1 cellular context compared by ENCODE assay signal in the genomic region with DNA sequence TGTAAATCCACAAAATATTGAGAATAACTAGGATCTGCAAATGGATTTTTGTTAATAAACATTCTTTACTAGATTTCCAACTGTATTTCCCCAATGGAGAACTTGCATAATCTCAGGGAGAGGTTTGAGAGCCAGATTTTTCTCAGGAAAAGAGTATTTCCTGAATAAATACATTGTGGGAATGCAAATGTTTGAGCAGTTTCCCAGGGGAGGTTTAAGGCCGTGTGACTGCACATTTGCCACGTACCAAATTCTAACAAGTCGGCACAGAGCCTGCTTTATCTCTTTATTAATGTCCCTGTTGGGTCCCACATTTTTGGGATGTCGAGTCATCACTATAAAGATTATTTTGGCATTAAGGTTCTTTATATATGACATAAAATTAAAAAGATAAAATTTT.
TF ChIP-seq lines count a peak whose summit lies in the region.

No MANE protein-coding gene starts in this region.

TF ChIP-seq in HepG2, 621 proteins besides CTCF, POLR2A, EP300 and RAD21 (continued from another document):
- TF ChIP-seq, protein P1, sequence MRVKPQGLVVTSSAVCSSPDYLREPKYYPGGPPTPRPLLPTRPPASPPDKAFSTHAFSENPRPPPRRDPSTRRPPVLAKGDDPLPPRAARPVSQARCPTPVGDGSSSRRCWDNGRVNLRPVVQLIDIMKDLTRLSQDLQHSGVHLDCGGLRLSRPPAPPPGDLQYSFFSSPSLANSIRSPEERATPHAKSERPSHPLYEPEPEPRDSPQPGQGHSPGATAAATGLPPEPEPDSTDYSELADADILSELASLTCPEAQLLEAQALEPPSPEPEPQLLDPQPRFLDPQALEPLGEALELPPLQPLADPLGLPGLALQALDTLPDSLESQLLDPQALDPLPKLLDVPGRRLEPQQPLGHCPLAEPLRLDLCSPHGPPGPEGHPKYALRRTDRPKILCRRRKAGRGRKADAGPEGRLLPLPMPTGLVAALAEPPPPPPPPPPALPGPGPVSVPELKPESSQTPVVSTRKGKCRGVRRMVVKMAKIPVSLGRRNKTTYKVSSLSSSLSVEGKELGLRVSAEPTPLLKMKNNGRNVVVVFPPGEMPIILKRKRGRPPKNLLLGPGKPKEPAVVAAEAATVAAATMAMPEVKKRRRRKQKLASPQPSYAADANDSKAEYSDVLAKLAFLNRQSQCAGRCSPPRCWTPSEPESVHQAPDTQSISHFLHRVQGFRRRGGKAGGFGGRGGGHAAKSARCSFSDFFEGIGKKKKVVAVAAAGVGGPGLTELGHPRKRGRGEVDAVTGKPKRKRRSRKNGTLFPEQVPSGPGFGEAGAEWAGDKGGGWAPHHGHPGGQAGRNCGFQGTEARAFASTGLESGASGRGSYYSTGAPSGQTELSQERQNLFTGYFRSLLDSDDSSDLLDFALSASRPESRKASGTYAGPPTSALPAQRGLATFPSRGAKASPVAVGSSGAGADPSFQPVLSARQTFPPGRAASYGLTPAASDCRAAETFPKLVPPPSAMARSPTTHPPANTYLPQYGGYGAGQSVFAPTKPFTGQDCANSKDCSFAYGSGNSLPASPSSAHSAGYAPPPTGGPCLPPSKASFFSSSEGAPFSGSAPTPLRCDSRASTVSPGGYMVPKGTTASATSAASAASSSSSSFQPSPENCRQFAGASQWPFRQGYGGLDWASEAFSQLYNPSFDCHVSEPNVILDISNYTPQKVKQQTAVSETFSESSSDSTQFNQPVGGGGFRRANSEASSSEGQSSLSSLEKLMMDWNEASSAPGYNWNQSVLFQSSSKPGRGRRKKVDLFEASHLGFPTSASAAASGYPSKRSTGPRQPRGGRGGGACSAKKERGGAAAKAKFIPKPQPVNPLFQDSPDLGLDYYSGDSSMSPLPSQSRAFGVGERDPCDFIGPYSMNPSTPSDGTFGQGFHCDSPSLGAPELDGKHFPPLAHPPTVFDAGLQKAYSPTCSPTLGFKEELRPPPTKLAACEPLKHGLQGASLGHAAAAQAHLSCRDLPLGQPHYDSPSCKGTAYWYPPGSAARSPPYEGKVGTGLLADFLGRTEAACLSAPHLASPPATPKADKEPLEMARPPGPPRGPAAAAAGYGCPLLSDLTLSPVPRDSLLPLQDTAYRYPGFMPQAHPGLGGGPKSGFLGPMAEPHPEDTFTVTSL (CRISPR knock-in tag; IDR thresholded peaks at IDR 0.05; ENCODE audit: borderline replicate concordance), result peak; percentile 73; the same call in 1 of the 2 replicates
- TF ChIP-seq TEAD3 (CRISPR knock-in tag; optimal IDR thresholded peaks at IDR 0.05; ENCODE audit: borderline replicate concordance), result peak; percentile 74
- peak; percentile 78; the same call in 1 of the 2 replicates for TF ChIP-seq ISL2 (CRISPR knock-in tag; IDR thresholded peaks at IDR 0.05)
- 0 out of 2 replicates have a peak, but pooled peaks have one; percentile 25 for TF ChIP-seq DPF2 (CRISPR knock-in tag; IDR thresholded peaks at IDR 0.05; ENCODE audit: borderline replicate concordance, low read depth)
- TF ChIP-seq KLF13 (CRISPR knock-in tag; IDR thresholded peaks at IDR 0.05), result no peak
- no peak for TF ChIP-seq ZNF282 (IDR thresholded peaks at IDR 0.05; ENCODE audit: partially characterized antibody)
- TF ChIP-seq ERF (CRISPR knock-in tag; IDR thresholded peaks at IDR 0.05), result peak; percentile 49
- TF ChIP-seq PHF21A (CRISPR knock-in tag; IDR thresholded peaks at IDR 0.05), result peak; percentile 62; the same call in 1 of the 2 replicates
- TF ChIP-seq ZBTB20 (CRISPR knock-in tag; IDR thresholded peaks at IDR 0.05; ENCODE audit: borderline replicate concordance, low read depth), result peak; percentile 57; the same call in 1 of the 2 replicates
- 0 out of 2 replicates have a peak, but pooled peaks have one; percentile 47 for TF ChIP-seq ATF1 (CRISPR knock-in tag; IDR thresholded peaks at IDR 0.05)
- TF ChIP-seq NFIC (IDR thresholded peaks at IDR 0.05; ENCODE audit: low read length), result peak; percentile 61; the same call in 1 of the 2 replicates
- 0 out of 2 replicates have a peak, but pooled peaks have one; percentile 57 for TF ChIP-seq TEF (CRISPR knock-in tag; IDR thresholded peaks at IDR 0.05)
- peak; percentile 18; the same call in 1 of the 2 replicates for TF ChIP-seq CEBPB (IDR thresholded peaks at IDR 0.05; ENCODE audit: borderline replicate concordance, low read depth, low read length)
- TF ChIP-seq SAP130 (CRISPR knock-in tag; IDR thresholded peaks at IDR 0.05; ENCODE audit: low read depth), result peak; percentile 65
- peak; percentile 8; the same call in 1 of the 2 replicates for TF ChIP-seq POLR2AphosphoS5 (IDR thresholded peaks at IDR 0.05; ENCODE audit: low read depth, low read length)
- TF ChIP-seq POGZ (CRISPR knock-in tag; IDR thresholded peaks at IDR 0.05), result peak; percentile 74; the same call in 1 of the 2 replicates
- TF ChIP-seq MEF2D (CRISPR knock-in tag; IDR thresholded peaks at IDR 0.05), result no peak
- TF ChIP-seq FOSL2 (CRISPR knock-in tag; IDR thresholded peaks at IDR 0.05), result peak; percentile 39; the same call in 1 of the 2 replicates
- no peak for TF ChIP-seq GABPA (IDR thresholded peaks at IDR 0.05; ENCODE audit: low read depth, low read length)
- TF ChIP-seq GABPA (CRISPR knock-in tag; IDR thresholded peaks at IDR 0.05; ENCODE audit: low read depth), result peak; percentile 23; the same call in 1 of the 2 replicates
- TF ChIP-seq, protein P2, sequence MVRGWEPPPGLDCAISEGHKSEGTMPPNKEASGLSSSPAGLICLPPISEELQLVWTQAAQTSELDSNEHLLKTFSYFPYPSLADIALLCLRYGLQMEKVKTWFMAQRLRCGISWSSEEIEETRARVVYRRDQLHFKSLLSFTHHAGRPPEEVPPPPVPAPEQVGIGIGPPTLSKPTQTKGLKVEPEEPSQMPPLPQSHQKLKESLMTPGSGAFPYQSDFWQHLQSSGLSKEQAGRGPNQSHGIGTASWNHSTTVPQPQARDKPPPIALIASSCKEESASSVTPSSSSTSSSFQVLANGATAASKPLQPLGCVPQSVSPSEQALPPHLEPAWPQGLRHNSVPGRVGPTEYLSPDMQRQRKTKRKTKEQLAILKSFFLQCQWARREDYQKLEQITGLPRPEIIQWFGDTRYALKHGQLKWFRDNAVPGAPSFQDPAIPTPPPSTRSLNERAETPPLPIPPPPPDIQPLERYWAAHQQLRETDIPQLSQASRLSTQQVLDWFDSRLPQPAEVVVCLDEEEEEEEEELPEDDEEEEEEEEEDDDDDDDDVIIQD (CRISPR knock-in tag; IDR thresholded peaks at IDR 0.05; ENCODE audit: low read depth), result peak; percentile 68; the same call in 1 of the 2 replicates
- 0 out of 2 replicates have a peak, but pooled peaks have one; percentile 22 for TF ChIP-seq MAX (IDR thresholded peaks at IDR 0.05)
- TF ChIP-seq CREB1 (IDR thresholded peaks at IDR 0.05), result no peak
- peak; percentile 56; the same call in 1 of the 2 replicates for TF ChIP-seq CREB1 (CRISPR knock-in tag; IDR thresholded peaks at IDR 0.05)
- TF ChIP-seq ZNF160 (CRISPR knock-in tag; IDR thresholded peaks at IDR 0.05), result no peak
- TF ChIP-seq RXRB (CRISPR knock-in tag; IDR thresholded peaks at IDR 0.05; ENCODE audit: borderline replicate concordance), result peak; percentile 71
- TF ChIP-seq REST (IDR thresholded peaks at IDR 0.05; ENCODE audit: borderline replicate concordance in 1 of 2, low read depth in 1 of 2, low read length in 2 of 2), result 0 out of 4 replicates have a peak, but pooled peaks of 1 of the 2 experiments have one; percentile 39
- TF ChIP-seq FOXO1 (CRISPR knock-in tag; IDR thresholded peaks at IDR 0.05), result 0 out of 2 replicates have a peak, but pooled peaks have one; percentile 23
- TF ChIP-seq PAXIP1 (CRISPR knock-in tag; conservative IDR thresholded peaks at IDR 0.05), result peak; percentile 61
- TF ChIP-seq ZNF570 (CRISPR knock-in tag; IDR thresholded peaks at IDR 0.05; ENCODE audit: borderline replicate concordance), result no peak
- peak; percentile 68 for TF ChIP-seq MED8 (CRISPR knock-in tag; IDR thresholded peaks at IDR 0.05; ENCODE audit: insufficient replicate concordance)
- no peak for TF ChIP-seq TRAFD1 (CRISPR knock-in tag; IDR thresholded peaks at IDR 0.05; ENCODE audit: borderline replicate concordance)
- no peak for TF ChIP-seq TCF12 (IDR thresholded peaks at IDR 0.05)
- no peak for TF ChIP-seq TCF12 (CRISPR knock-in tag; IDR thresholded peaks at IDR 0.05)
- TF ChIP-seq FOXP1 (IDR thresholded peaks at IDR 0.05), result no peak
- TF ChIP-seq FOXP1 (CRISPR knock-in tag; IDR thresholded peaks at IDR 0.05), result peak; percentile 14; the same call in 1 of the 2 replicates
- peak; percentile 45; the same call in 1 of the 2 replicates for TF ChIP-seq BCL6 (CRISPR knock-in tag; IDR thresholded peaks at IDR 0.05)
- peak; percentile 72 for TF ChIP-seq CREM (IDR thresholded peaks at IDR 0.05)
- no peak for TF ChIP-seq CREM (CRISPR knock-in tag; IDR thresholded peaks at IDR 0.05)
